In the genomic region with DNA sequence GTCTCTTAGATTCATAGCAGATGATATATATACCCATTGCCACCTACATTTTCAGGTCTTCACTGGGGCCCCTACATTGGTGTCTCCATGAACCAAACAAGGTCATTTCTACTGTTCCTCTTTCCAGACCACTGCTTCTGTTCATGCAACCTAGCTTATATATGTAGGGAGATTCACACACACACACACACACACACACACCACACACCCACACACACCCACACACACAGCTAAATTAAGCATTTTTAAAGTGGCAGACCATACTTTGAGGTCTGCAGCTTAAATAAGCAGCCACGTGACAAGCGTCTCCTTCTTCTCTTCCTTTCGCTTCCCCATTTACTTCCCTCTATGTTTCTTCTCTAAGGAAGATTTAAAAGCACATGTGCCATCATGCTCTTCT, we compare ENCODE assay signal across 8 cellular contexts.
A peak's percentile ranks its signal among the peaks of the same experiment; 100 is the strongest.
DNase-seq lines count a peak whose midpoint lies in the region; ATAC-seq and TF ChIP-seq lines count a peak whose summit lies in the region.

No MANE protein-coding gene starts in this region.

- no peak overlapping the region for H3K4me3 ChIP-seq in left ventricle myocardium inferior
- H3K4me3 ChIP-seq in upper lobe of right lung: no peak overlapping the region
- H3K4me3 ChIP-seq in psoas muscle: no peak overlapping the region

- no peaks in the 10 kb centered on the region for H3K36me3 ChIP-seq in left ventricle myocardium inferior
- H3K36me3 ChIP-seq in upper lobe of right lung: no peaks in the 10 kb centered on the region
- no peaks in the 10 kb centered on the region for H3K36me3 ChIP-seq in psoas muscle (ENCODE audit: insufficient read depth in 1 of 2, low read depth in 1 of 2)

- no peak for TF ChIP-seq CTCF in left ventricle myocardium inferior (IDR thresholded peaks at IDR 0.05; ENCODE audit: borderline replicate concordance)
- no peak for TF ChIP-seq CTCF in upper lobe of right lung (IDR thresholded peaks at IDR 0.05)
- TF ChIP-seq CTCF in psoas muscle (IDR thresholded peaks at IDR 0.05): no peak

- H3K4me1 ChIP-seq in left ventricle myocardium inferior (peaks cover 23% of the 10 kb centered on the region), upper lobe of right lung (peaks cover 12% of the 10 kb centered on the region), psoas muscle (no peaks in the 10 kb centered on the region)

- intact Hi-C loops in Right ventricle myocardium superior (cut with DNase I) (no loop called here), left ventricle myocardium inferior (cut with micrococcal nuclease) (loop anchor here (2.0 kb wide), 1 partner anchor 147 kb away; no protein-coding TSS in a partner anchor), upper lobe of right lung (cut with DNase I) (no loop called here), psoas muscle (cut with DNase I) (no loop called here)

- H3K9me3 ChIP-seq in left ventricle myocardium inferior (replicated peaks) (no peaks in the 10 kb centered on the region), upper lobe of right lung (no peaks in the 10 kb centered on the region), psoas muscle (no peaks in the 10 kb centered on the region)

- no peak overlapping the region for H3K27ac ChIP-seq in left ventricle myocardium inferior (replicated peaks)
- H3K27ac ChIP-seq in caudate nucleus (ENCODE audit: low read depth, low read length): peak overlapping the region; percentile 1
- no peak overlapping the region for H3K27ac ChIP-seq in upper lobe of right lung
- no peak overlapping the region for H3K27ac ChIP-seq in psoas muscle

- 83 to 92% (median 86%) methylated on average over 3 of the region's 3 CpGs for WGBS in psoas muscle, 3 donors

- no peak for DNase-seq in Right ventricle myocardium superior
- no peak for DNase-seq in left ventricle myocardium inferior
- peak in 4 of 61 donors; percentile 2 to 24 (median 12) for DNase-seq in caudate nucleus (lab: John Stamatoyannopoulos, UW)
- peak; percentile 67 for DNase-seq in upper lobe of right lung
- DNase-seq in activated CD8-positive, alpha-beta memory T cell treated with anti-CD3 and anti-CD28 coated beads, Interleukin-2, amount 50 U/mL, for 48 hours: no peak
- no peak for DNase-seq in islet precursor cell
- DNase-seq in psoas muscle: no peak

- H3K27me3 ChIP-seq in left ventricle myocardium inferior (ENCODE audit: low read depth) (no peaks in the 10 kb centered on the region), upper lobe of right lung (no peaks in the 10 kb centered on the region), psoas muscle (ENCODE audit: insufficient read depth in 3 of 3, low read length in 2 of 3) (peaks cover 0 to 1% (median 0%) of the 10 kb centered on the region in 3 donors)

- ATAC-seq in Right ventricle myocardium superior (ENCODE audit: poor library complexity) (peak; percentile 27), HG03378 (IDR thresholded peaks at IDR 0.05; ENCODE audit: unreplicated experiment) (peak; percentile 45), upper lobe of right lung (peak; percentile 92), psoas muscle (no peak)

Comparison
In these comparisons a context has a peak if more than half of its experiments do, and no peak if none do; other contexts are left out.
1. ATAC-seq: peak in Right ventricle myocardium superior (single experiment), HG03378 (single experiment) and upper lobe of right lung (single experiment); none in psoas muscle (0 of 4).